17 cellular contexts compared by ENCODE assay signal in genomic region chr19:35750167-35750566, GRCh38. TPM values are rescaled to one million over a fixed set of nuclear protein-coding genes. Genes with fewer than 3 reads are reported as not detected.
DNase-seq lines count a peak whose midpoint lies in the region; ATAC-seq and TF ChIP-seq lines count a peak whose summit lies in the region.
"Had no signal": no experiment of that assay in that cellular context is flagged by ENCODE, and none has a peak within 500 bp of the region (broad histone marks: within the 10 kb centered on the region; RNA-seq: fewer than 3 reads in every experiment).

No MANE protein-coding gene starts in this region.

- H3K36me3 Mint-ChIP-seq in CD8-positive, alpha-beta memory T cell: peaks cover 3 to 44% (median 9%) of the 10 kb centered on the region in 3 donors
- peaks cover 17% of the 10 kb centered on the region for H3K36me3 Mint-ChIP-seq in activated T-helper 17 cell treated with anti-CD3 and anti-CD28 coated beads, Interleukin-2, amount 50 U/mL, for 72 hours (ENCODE audit: low read depth)
- H3K36me3 Mint-ChIP-seq in nephron (ENCODE audit: low read depth): peaks cover 13% of the 10 kb centered on the region

- ATAC-seq in SK-N-SH treated with all-trans-retinoic acid at 6 μM for 48 hours: no peak
- ATAC-seq in activated T-helper 17 cell treated with anti-CD3 and anti-CD28 coated beads, Interleukin-2, amount 50 U/mL, for 72 hours (replicated peaks): no peak
- ATAC-seq in GM21723 (IDR thresholded peaks at IDR 0.05; ENCODE audit: unreplicated experiment): no peak
- no peak for ATAC-seq in HG02970 (IDR thresholded peaks at IDR 0.05; ENCODE audit: low FRiP score, unreplicated experiment)
- ATAC-seq: heart right ventricle, left colon had no signal

- no peak overlapping the region for H3K9ac ChIP-seq in SK-N-SH

- peaks cover 34 to 48% (median 41%) of the 10 kb centered on the region in 3 donors for H3K4me1 Mint-ChIP-seq in CD8-positive, alpha-beta memory T cell
- H3K4me1 Mint-ChIP-seq in activated T-helper 17 cell treated with anti-CD3 and anti-CD28 coated beads, Interleukin-2, amount 50 U/mL, for 72 hours: peaks cover 8% of the 10 kb centered on the region
- H3K4me1 Mint-ChIP-seq in nephron: peaks cover 28% of the 10 kb centered on the region

- peak overlapping the region in 6 of 7 donors; percentile 26 to 78 (median 44) for H3K4me3 Mint-ChIP-seq in CD8-positive, alpha-beta memory T cell
- peak overlapping the region; percentile 27 for H3K4me3 Mint-ChIP-seq in activated T-helper 17 cell treated with anti-CD3 and anti-CD28 coated beads, Interleukin-2, amount 50 U/mL, for 72 hours
- peak overlapping the region; percentile 71 to 79 (median 72) for H3K4me3 Mint-ChIP-seq in nephron

- no peak for TF ChIP-seq EP300 in SK-N-SH (IDR thresholded peaks at IDR 0.05; ENCODE audit: borderline replicate concordance in 1 of 2, low read depth in 1 of 2, low read length in 1 of 2)

- no peaks in the 10 kb centered on the region for H3K9me2 ChIP-seq in SK-N-SH

- H3K27me3 Mint-ChIP-seq in CD8-positive, alpha-beta memory T cell: peaks cover 0 to 3% of the 10 kb centered on the region in 2 donors
- no peaks in the 10 kb centered on the region for H3K27me3 Mint-ChIP-seq in activated T-helper 17 cell treated with anti-CD3 and anti-CD28 coated beads, Interleukin-2, amount 50 U/mL, for 72 hours
- peaks cover 6% of the 10 kb centered on the region for H3K27me3 Mint-ChIP-seq in nephron (ENCODE audit: low read depth)

- no peaks in the 10 kb centered on the region for H3K9me3 Mint-ChIP-seq in CD8-positive, alpha-beta memory T cell
- H3K9me3 Mint-ChIP-seq in activated T-helper 17 cell treated with anti-CD3 and anti-CD28 coated beads, Interleukin-2, amount 50 U/mL, for 72 hours: no peaks in the 10 kb centered on the region
- H3K9me3 Mint-ChIP-seq in nephron: no peaks in the 10 kb centered on the region

- no peaks in the 10 kb centered on the region for H4K20me1 ChIP-seq in SK-N-SH (ENCODE audit: insufficient read depth)

- peak overlapping the region; percentile 99; the same call in 1 of the 2 replicates for H3K4me2 ChIP-seq in SK-N-SH

- no peak for TF ChIP-seq RAD21 in SK-N-SH (IDR thresholded peaks at IDR 0.05; ENCODE audit: low read length)

- H2AFZ ChIP-seq in SK-N-SH (ENCODE audit: low read depth): no peak overlapping the region

- POLR2A ChIA-PET in SK-N-SH (lab: Yijun Ruan, JAX): no interaction called here
- POLR2A ChIA-PET in CD8-positive, alpha-beta memory T cell (lab: Charles Lee): interaction anchor here (0.6 kb wide), 1 partner anchor 10 kb away, joined by 3 read pairs; no protein-coding TSS in a partner anchor

- H3K9me3 ChIP-seq in SK-N-SH: no peaks in the 10 kb centered on the region
- no peaks in the 10 kb centered on the region for H3K9me3 ChIP-seq in CD8-positive, alpha-beta memory T cell (ENCODE audit: low read length)
- H3K9me3 ChIP-seq: heart right ventricle, transverse colon had no signal

- TF ChIP-seq POLR2A in lower leg skin (IDR thresholded peaks at IDR 0.05): no peak

- H3K27ac ChIP-seq in SK-N-SH (ENCODE audit: low read depth in 2 of 2, low read length in 1 of 2): no peak overlapping the region
- no peak overlapping the region for H3K27ac ChIP-seq in CD8-positive, alpha-beta memory T cell (ENCODE audit: low read depth, low read length)
- H3K27ac ChIP-seq: cardiac muscle cell had no signal

- H3K27ac Mint-ChIP-seq in CD8-positive, alpha-beta memory T cell: no peak overlapping the region
- peak overlapping the region; percentile 94 for H3K27ac Mint-ChIP-seq in activated T-helper 17 cell treated with anti-CD3 and anti-CD28 coated beads, Interleukin-2, amount 50 U/mL, for 72 hours
- no peak overlapping the region for H3K27ac Mint-ChIP-seq in nephron

- intact Hi-C loops in lower leg skin (cut with DNase I; ENCODE audit: low total_unique reads): no loop called here

- H3K4me1 ChIP-seq in SK-N-SH (ENCODE audit: control insufficient read depth in 1 of 2, insufficient read depth in 2 of 2, low read depth in 1 of 2, low read length in 1 of 2): peaks cover 9 to 14% of the 10 kb centered on the region in 2 experiments; a peak in 2 of 4 replicates
- peaks cover 28% of the 10 kb centered on the region for H3K4me1 ChIP-seq in CD8-positive, alpha-beta memory T cell (ENCODE audit: insufficient read depth, low read length)

- H3K27me3 ChIP-seq in SK-N-SH (ENCODE audit: insufficient read depth): no peaks in the 10 kb centered on the region
- H3K27me3 ChIP-seq in CD8-positive, alpha-beta memory T cell (ENCODE audit: insufficient read depth, low read length, poor library complexity, severe bottlenecking): no peaks in the 10 kb centered on the region
- H3K27me3 ChIP-seq: cardiac muscle cell, transverse colon had no signal

- no peak overlapping the region; a peak in 1 of 4 replicates for H3K4me3 ChIP-seq in SK-N-SH (ENCODE audit: low read depth in 2 of 2, low read length in 1 of 2)
- H3K4me3 ChIP-seq in CD8-positive, alpha-beta memory T cell (ENCODE audit: low read length): no peak overlapping the region
- no peak overlapping the region for H3K4me3 ChIP-seq in lower leg skin (ENCODE audit: low read depth, poor library complexity, severe bottlenecking)
- H3K4me3 ChIP-seq: cardiac muscle cell, heart right ventricle, transverse colon had no signal

- CTCF ChIA-PET in SK-N-SH (lab: Yijun Ruan, JAX): no interaction called here
- CTCF ChIA-PET in CD8-positive, alpha-beta memory T cell (lab: Charles Lee): no interaction called here

- peaks cover 51% of the 10 kb centered on the region for H3K79me2 ChIP-seq in SK-N-SH (ENCODE audit: insufficient read depth)

- 79% methylated on average over 5 of the region's 5 CpGs for WGBS in SK-N-SH (ENCODE audit: low lambda C conversion rate)
- 77 to 89% methylated on average over 5 of the region's 5 CpGs for WGBS in lower leg skin, 2 donors

- TF ChIP-seq CTCF in SK-N-SH (IDR thresholded peaks at IDR 0.05) (no peak), nephron (IDR thresholded peaks at IDR 0.05; ENCODE audit: unreplicated experiment in 3 of 3) (no peak), lower leg skin (IDR thresholded peaks at IDR 0.05) (no peak)

- H3F3A ChIP-seq in SK-N-SH (replicated peaks; ENCODE audit: insufficient read depth): peaks cover 10% of the 10 kb centered on the region

- peaks cover 11 to 30% of the 10 kb centered on the region in 2 experiments for H3K36me3 ChIP-seq in SK-N-SH (replicated peaks in 1 of 2; ENCODE audit: control insufficient read depth in 1 of 2, insufficient read depth in 2 of 2, low read length in 1 of 2)
- peaks cover 7% of the 10 kb centered on the region for H3K36me3 ChIP-seq in CD8-positive, alpha-beta memory T cell (ENCODE audit: insufficient read depth, low read length)
- H3K36me3 ChIP-seq: cardiac muscle cell had no signal

- DNase-seq in SK-N-SH (no peak), lower leg skin (ENCODE audit: low spot score in 2 of 2) (no peak)
- DNase-seq in CD8-positive, alpha-beta memory T cell: no peak
- DNase-seq: heart right ventricle, KBM-7, left colon, NCI-H1694, NCI-H526, RPMI8226, small intestine, transverse colon had no signal

TF ChIP-seq in SK-N-SH treated with all-trans-retinoic acid at 6 μM for 48 hours, 23 proteins besides CTCF, POLR2A, EP300 and RAD21 (continues in another document):
- no peak for TF ChIP-seq SNAI2 (CRISPR knock-in tag; IDR thresholded peaks at IDR 0.05)
- no peak for TF ChIP-seq RARB (CRISPR knock-in tag; IDR thresholded peaks at IDR 0.05)

RNA-seq across cellular contexts. Expression of gene LIN37, which starts 1.8 kb away (rescaled TPM):
- 21.1 and 25.2 TPM in 2 replicates for polyA plus RNA-seq in SK-N-SH (2012; rRNA removed)
- polyA plus RNA-seq in SK-N-SH (2012; cell fraction: cytosol; rRNA removed): 7.1 and 11.0 TPM in 2 replicates
- 68.2 and 85.3 TPM in 2 replicates for polyA plus RNA-seq in SK-N-SH (2012; cell fraction: nucleus; rRNA removed)
- total RNA-seq in CD8-positive, alpha-beta memory T cell: 10 to 100 TPM in 1 of 2 experiments, 1 to 10 TPM in 1; 8.8 to 10.5 TPM
- polyA plus RNA-seq in CD8-positive, alpha-beta memory T cell: 12.7 TPM
- 10 to 100 TPM; 11.0 to 20.1 TPM for total RNA-seq in activated T-helper 17 cell treated with anti-CD3 and anti-CD28 coated beads, Interleukin-2, amount 50 U/mL, for 72 hours
- 10 to 100 TPM in 2 of 4 donors, 1 to 10 TPM in 2; 4.7 to 15.0 (median 10.3) TPM for total RNA-seq in lower leg skin

RNA-seq across cellular contexts. Expression of gene PSENEN, which starts 4.7 kb away (rescaled TPM):
- 66.3 and 99.2 TPM in 2 replicates for polyA plus RNA-seq in SK-N-SH (2012; rRNA removed)
- 61.7 and 73.5 TPM in 2 replicates for polyA plus RNA-seq in SK-N-SH (2012; cell fraction: cytosol; rRNA removed)
- polyA plus RNA-seq in SK-N-SH (2012; cell fraction: nucleus; rRNA removed): 29.1 and 42.7 TPM in 2 replicates
- 10 to 100 TPM; 50.8 to 57.8 TPM for total RNA-seq in CD8-positive, alpha-beta memory T cell
- 101 TPM for polyA plus RNA-seq in CD8-positive, alpha-beta memory T cell
- total RNA-seq in activated T-helper 17 cell treated with anti-CD3 and anti-CD28 coated beads, Interleukin-2, amount 50 U/mL, for 72 hours: 10 to 100 TPM; 34.0 to 51.2 TPM
- total RNA-seq in lower leg skin: 10 to 100 TPM; 13.7 to 47.4 (median 30.8) TPM

RNA-seq across cellular contexts. Expression of gene U2AF1L4, which starts 4.9 kb away (rescaled TPM):
- 25.9 and 29.4 TPM in 2 replicates for polyA plus RNA-seq in SK-N-SH (2012; rRNA removed)
- polyA plus RNA-seq in SK-N-SH (2012; cell fraction: cytosol; rRNA removed): 14.9 and 16.6 TPM in 2 replicates
- 109 and 119 TPM in 2 replicates for polyA plus RNA-seq in SK-N-SH (2012; cell fraction: nucleus; rRNA removed)
- 10 to 100 TPM; 29.0 to 32.2 TPM for total RNA-seq in CD8-positive, alpha-beta memory T cell
- 37.5 TPM for polyA plus RNA-seq in CD8-positive, alpha-beta memory T cell
- total RNA-seq in activated T-helper 17 cell treated with anti-CD3 and anti-CD28 coated beads, Interleukin-2, amount 50 U/mL, for 72 hours: 10 to 100 TPM; 17.8 to 21.6 TPM
- 10 to 100 TPM; 12.6 to 20.0 (median 18.5) TPM for total RNA-seq in lower leg skin

RNA-seq across cellular contexts. Expression of gene HSPB6, which starts 6.7 kb away (rescaled TPM):
- polyA plus RNA-seq in SK-N-SH (2012; rRNA removed): 0.10 and 0.43 TPM in 2 replicates
- 0.10 and 0.21 TPM in 2 replicates for polyA plus RNA-seq in SK-N-SH (2012; cell fraction: cytosol; rRNA removed)
- 0.12 and 0.14 TPM in 2 replicates for polyA plus RNA-seq in SK-N-SH (2012; cell fraction: nucleus; rRNA removed)
- total RNA-seq in CD8-positive, alpha-beta memory T cell: not detected
- polyA plus RNA-seq in CD8-positive, alpha-beta memory T cell: not detected
- not detected for total RNA-seq in activated T-helper 17 cell treated with anti-CD3 and anti-CD28 coated beads, Interleukin-2, amount 50 U/mL, for 72 hours
- 1 to 10 TPM; 2.5 to 9.4 (median 3.9) TPM for total RNA-seq in lower leg skin

RNA-seq across cellular contexts. Expression of gene PROSER3, which starts 7.8 kb away (rescaled TPM):
- 12.3 and 12.5 TPM in 2 replicates for polyA plus RNA-seq in SK-N-SH (2012; rRNA removed)
- polyA plus RNA-seq in SK-N-SH (2012; cell fraction: cytosol; rRNA removed): 6.8 and 8.8 TPM in 2 replicates
- 76.0 and 114 TPM in 2 replicates for polyA plus RNA-seq in SK-N-SH (2012; cell fraction: nucleus; rRNA removed)
- 10 to 100 TPM; 35.2 to 40.5 TPM for total RNA-seq in CD8-positive, alpha-beta memory T cell
- 8.3 TPM for polyA plus RNA-seq in CD8-positive, alpha-beta memory T cell
- 10 to 100 TPM; 28.4 to 31.2 TPM for total RNA-seq in activated T-helper 17 cell treated with anti-CD3 and anti-CD28 coated beads, Interleukin-2, amount 50 U/mL, for 72 hours
- total RNA-seq in lower leg skin: 10 to 100 TPM in 3 of 4 donors, 1 to 10 TPM in 1; 9.2 to 20.4 (median 12.9) TPM
